In the genomic region with DNA sequence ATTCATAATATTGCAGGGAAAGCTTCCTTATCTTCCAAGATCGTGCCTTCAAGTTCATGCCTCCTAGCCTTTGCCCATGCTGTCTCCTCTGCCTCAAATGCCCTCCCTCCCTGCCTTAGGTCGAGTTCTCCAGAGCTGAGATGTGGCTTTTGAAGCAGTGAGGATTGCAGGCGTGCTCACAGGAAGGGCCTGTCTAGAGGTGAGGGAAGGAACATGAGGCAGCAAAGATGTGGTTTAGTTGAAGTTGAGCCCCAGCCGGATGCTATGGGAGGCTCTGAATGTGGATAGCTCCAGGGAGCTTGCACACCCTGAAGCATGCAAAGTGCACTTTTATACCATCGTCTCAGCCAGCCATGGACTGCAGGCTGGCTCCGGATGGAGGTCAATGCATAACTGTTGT, we compare ENCODE assay signal across 23 cellular contexts.
"Had no signal": no experiment of that assay in that cellular context is flagged by ENCODE, and none has a peak within 500 bp of the region (broad histone marks: within the 10 kb centered on the region; RNA-seq: fewer than 3 reads in every experiment).

No MANE protein-coding gene starts in this region.

- H3K27me3 ChIP-seq: esophagus muscularis mucosa, gastrocnemius medialis, heart right ventricle, ovary, right atrium auricular region, sigmoid colon, testis, tibial nerve, upper lobe of right lung had no signal

- H3K4me1 Mint-ChIP-seq: mesothelial cell of epicardium; natural killer cell; stimulated activated naive B cell treated with anti-CD40 and anti-IgM and Interleukin-4, amounts not matched to agents 10 μg/mL and 1 μg/mL and 100 μg/mL, for 72 hours; stimulated activated naive CD8-positive, alpha-beta T cell treated with anti-CD3 and anti-CD28 coated beads, Interleukin-15, amount 100 ng/mL, for 72 hours had no signal

- H3K9me3 Mint-ChIP-seq: dendritic cell treated with granulocyte-macrophage colony-stimulating factor and Interleukin-4, amounts not matched to agents 40 ng/mL and 50 ng/mL, for 4 days; mesothelial cell of epicardium; natural killer cell; neural crest cell had no signal

- FAIRE-seq: islet of Langerhans had no signal

- H3K9me3 ChIP-seq: gastrocnemius medialis, ovary, right atrium auricular region, sigmoid colon, testis, upper lobe of right lung had no signal

- ATAC-seq: effector memory CD8-positive, alpha-beta T cell; gastrocnemius medialis; heart right ventricle; left lobe of liver; natural killer cell; stimulated activated naive B cell treated with anti-CD40 and anti-IgM and Interleukin-4, amounts not matched to agents 10 μg/mL and 1 μg/mL and 100 μg/mL, for 72 hours; stimulated activated naive CD8-positive, alpha-beta T cell treated with anti-CD3 and anti-CD28 coated beads, Interleukin-15, amount 100 ng/mL, for 72 hours; upper lobe of right lung had no signal

- H3K27ac ChIP-seq: epithelial cell of prostate, esophagus muscularis mucosa, gastrocnemius medialis, heart right ventricle, ovary, right atrium auricular region, sigmoid colon, skin epidermis, testis, tibial nerve, upper lobe of right lung had no signal

- DNase-seq: effector memory CD8-positive, alpha-beta T cell; gastrocnemius medialis; heart right ventricle; hypothalamus; natural killer cell; ovary; sigmoid colon; stimulated activated CD4-positive, alpha-beta T cell treated with anti-CD3 and anti-CD28 coated beads, Interleukin-2, amount 100 ng/mL, for 24 hours; stimulated activated CD4-positive, alpha-beta T cell treated with anti-CD3 and anti-CD28 coated beads, Interleukin-4, amount 100 ng/mL, for 4 hours; stimulated activated naive B cell treated with anti-CD40 and anti-IgM and Interleukin-4, amounts not matched to agents 10 μg/mL and 1 μg/mL and 100 μg/mL, for 72 hours; stimulated activated naive CD8-positive, alpha-beta T cell treated with anti-CD3 and anti-CD28 coated beads, Interleukin-15, amount 100 ng/mL, for 72 hours; testis; upper lobe of right lung had no signal

- H3K36me3 ChIP-seq: esophagus muscularis mucosa, gastrocnemius medialis, heart right ventricle, ovary, right atrium auricular region, sigmoid colon, tibial nerve, upper lobe of right lung had no signal

- H3K4me3 Mint-ChIP-seq: dendritic cell treated with granulocyte-macrophage colony-stimulating factor and Interleukin-4, amounts not matched to agents 40 ng/mL and 50 ng/mL, for 4 days; effector memory CD8-positive, alpha-beta T cell; mesothelial cell of epicardium; natural killer cell; neural crest cell; stimulated activated naive B cell treated with anti-CD40 and anti-IgM and Interleukin-4, amounts not matched to agents 10 μg/mL and 1 μg/mL and 100 μg/mL, for 72 hours; stimulated activated naive CD8-positive, alpha-beta T cell treated with anti-CD3 and anti-CD28 coated beads, Interleukin-15, amount 100 ng/mL, for 72 hours had no signal

- H3K27me3 Mint-ChIP-seq: dendritic cell treated with granulocyte-macrophage colony-stimulating factor and Interleukin-4, amounts not matched to agents 40 ng/mL and 50 ng/mL, for 4 days; effector memory CD8-positive, alpha-beta T cell; stimulated activated naive B cell treated with anti-CD40 and anti-IgM and Interleukin-4, amounts not matched to agents 10 μg/mL and 1 μg/mL and 100 μg/mL, for 72 hours; stimulated activated naive CD8-positive, alpha-beta T cell treated with anti-CD3 and anti-CD28 coated beads, Interleukin-15, amount 100 ng/mL, for 72 hours had no signal

- H3K4me3 ChIP-seq: esophagus muscularis mucosa, gastrocnemius medialis, heart right ventricle, ovary, right atrium auricular region, sigmoid colon, skin epidermis, testis, tibial nerve, upper lobe of right lung had no signal

- H3K27ac Mint-ChIP-seq: dendritic cell treated with granulocyte-macrophage colony-stimulating factor and Interleukin-4, amounts not matched to agents 40 ng/mL and 50 ng/mL, for 4 days; effector memory CD8-positive, alpha-beta T cell; mesothelial cell of epicardium; natural killer cell; stimulated activated naive B cell treated with anti-CD40 and anti-IgM and Interleukin-4, amounts not matched to agents 10 μg/mL and 1 μg/mL and 100 μg/mL, for 72 hours; stimulated activated naive CD8-positive, alpha-beta T cell treated with anti-CD3 and anti-CD28 coated beads, Interleukin-15, amount 100 ng/mL, for 72 hours had no signal

- H3K4me1 ChIP-seq: esophagus muscularis mucosa, gastrocnemius medialis, heart right ventricle, right atrium auricular region, sigmoid colon, testis, tibial nerve, upper lobe of right lung had no signal

- H3K36me3 Mint-ChIP-seq: mesothelial cell of epicardium; natural killer cell; stimulated activated naive B cell treated with anti-CD40 and anti-IgM and Interleukin-4, amounts not matched to agents 10 μg/mL and 1 μg/mL and 100 μg/mL, for 72 hours had no signal
